In genomic region chr16:31390504-31391043, GRCh38 we compare ENCODE assay signal across 2 cellular contexts.
TF ChIP-seq lines count a peak whose summit lies in the region.

No MANE protein-coding gene starts in this region.

TF ChIP-seq in IMR-90, 13 proteins besides CTCF, POLR2A, EP300 and RAD21:
- TF ChIP-seq MAFK (IDR thresholded peaks at IDR 0.05; ENCODE audit: low read depth, low read length) = peak; percentile 90
- TF ChIP-seq RFX5 (IDR thresholded peaks at IDR 0.05; ENCODE audit: low read depth, low read length) = no peak
- no peak for TF ChIP-seq USF2 (IDR thresholded peaks at IDR 0.05; ENCODE audit: low read depth, low read length)
- no peak for TF ChIP-seq CEBPB (IDR thresholded peaks at IDR 0.05; ENCODE audit: low read depth, low read length)

TF ChIP-seq in H1, 55 proteins besides CTCF, POLR2A, EP300 and RAD21:
- TF ChIP-seq GTF2F1 (IDR thresholded peaks at IDR 0.05; ENCODE audit: borderline replicate concordance, low read depth, low read length) (no peak), JUN (IDR thresholded peaks at IDR 0.05; ENCODE audit: low read depth, low read length) (no peak), HDAC2 (IDR thresholded peaks at IDR 0.05; ENCODE audit: borderline replicate concordance in 1 of 2, low read depth in 2 of 2, low read length in 2 of 2) (no peak), ZNF274 (IDR thresholded peaks at IDR 0.05; ENCODE audit: borderline replicate concordance, extremely low read depth, low read length) (no peak), RNF2 (IDR thresholded peaks at IDR 0.05; ENCODE audit: borderline replicate concordance, low read depth, low read length, missing control alignments, poor library complexity, severe bottlenecking) (no peak), MAFK (IDR thresholded peaks at IDR 0.05; ENCODE audit: low read depth, low read length) (peak; percentile 37; the same call in 1 of the 2 replicates), KDM4A (IDR thresholded peaks at IDR 0.05; ENCODE audit: low read depth, low read length, severe bottlenecking) (no peak)
